In the genomic region with DNA sequence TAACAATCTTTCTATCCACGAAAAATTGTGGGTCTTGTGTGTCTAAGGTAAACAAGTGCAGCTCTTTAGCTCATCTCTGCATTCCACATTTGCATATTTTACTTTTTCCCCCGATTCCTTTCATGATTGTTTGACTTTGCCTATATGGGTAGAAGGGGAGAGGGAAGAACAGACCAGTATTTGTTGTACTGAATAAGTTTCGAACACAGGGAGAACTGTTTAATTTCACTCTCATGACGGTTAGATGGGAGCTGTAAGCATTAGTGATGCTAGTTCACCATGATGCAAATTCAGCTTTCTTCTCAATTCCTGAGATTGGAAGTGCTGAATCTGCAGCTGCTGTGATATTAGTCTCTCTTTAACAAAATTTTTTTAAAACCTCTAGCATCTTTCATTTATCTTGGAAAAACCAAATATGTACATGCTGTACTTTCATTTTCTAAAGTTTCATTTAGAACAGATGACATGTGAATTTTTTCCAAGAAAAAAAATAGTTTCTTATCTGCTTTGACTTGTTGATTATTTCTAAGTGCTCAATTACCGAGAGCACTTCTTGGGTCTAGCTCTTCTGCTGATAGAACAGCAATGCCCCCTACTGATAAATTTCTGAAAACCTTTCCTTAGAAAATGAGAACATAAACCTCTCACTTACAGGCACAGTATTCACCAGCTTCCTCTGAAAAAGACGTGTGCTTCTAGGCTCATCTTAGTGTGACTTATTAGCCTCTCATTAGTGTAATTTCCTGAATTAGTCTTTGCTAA, we compare ENCODE assay signal across 9 cellular contexts.
DNase-seq lines count a peak whose midpoint lies in the region; ATAC-seq and TF ChIP-seq lines count a peak whose summit lies in the region.
"Had no signal": no experiment of that assay in that cellular context is flagged by ENCODE, and none has a peak within 500 bp of the region (broad histone marks: within the 10 kb centered on the region; RNA-seq: fewer than 3 reads in every experiment).

No MANE protein-coding gene starts in this region.

- H3K4me1 Mint-ChIP-seq in activated CD8-positive, alpha-beta memory T cell treated with anti-CD3 and anti-CD28 coated beads, Interleukin-2, amount 10 ng/mL, durations not matched to agents 7 days and 5 days, result no peaks in the 10 kb centered on the region

- H3K27ac ChIP-seq in 22Rv1, result no peak overlapping the region
- no peak overlapping the region for H3K27ac ChIP-seq in brain microvascular endothelial cell
- H3K27ac ChIP-seq: skin epidermis had no signal

- no peaks in the 10 kb centered on the region for H3K36me3 Mint-ChIP-seq in activated CD8-positive, alpha-beta memory T cell treated with anti-CD3 and anti-CD28 coated beads, Interleukin-2, amount 10 ng/mL, durations not matched to agents 7 days and 5 days

- no peak overlapping the region for H3K4me3 ChIP-seq in brain microvascular endothelial cell (ENCODE audit: low read depth, low read length)
- H3K4me3 ChIP-seq: skin epidermis had no signal

- no peaks in the 10 kb centered on the region for H3K27me3 Mint-ChIP-seq in activated CD8-positive, alpha-beta memory T cell treated with anti-CD3 and anti-CD28 coated beads, Interleukin-2, amount 10 ng/mL, durations not matched to agents 7 days and 5 days

- in situ Hi-C loops in brain microvascular endothelial cell (cut with HindIII; ENCODE audit: low pct_ligation_motif_present, low sequenced_read_pairs), result no loop called here

- H3K4me3 Mint-ChIP-seq in activated CD8-positive, alpha-beta memory T cell treated with anti-CD3 and anti-CD28 coated beads, Interleukin-2, amount 10 ng/mL, durations not matched to agents 7 days and 5 days, result no peak overlapping the region

- DNase-seq in NCI-H1694 treated with DMSO at 0.1 percent for 48 hours (lab: John Stamatoyannopoulos, UW) (peak; percentile 74), brain microvascular endothelial cell (no peak), myocyte (ENCODE audit: low read depth) (peak; percentile 8), mucosa of gallbladder (ENCODE audit: low spot score) (no peak), glomerular visceral epithelial cell (ENCODE audit: extremely low spot score) (no peak)
- DNase-seq in activated CD8-positive, alpha-beta memory T cell treated with anti-CD3 and anti-CD28 coated beads, Interleukin-2, amount 10 ng/mL, durations not matched to agents 7 days and 5 days, result no peak

- CTCF ChIA-PET in activated CD8-positive, alpha-beta memory T cell treated with anti-CD3 and anti-CD28 coated beads, Interleukin-2, amount 10 ng/mL, durations not matched to agents 7 days and 5 days (lab: Charles Lee), result interaction anchor here (1.0 kb wide), 1 partner anchor 634 kb away, joined by 4 read pairs; no protein-coding TSS in a partner anchor

- ATAC-seq in GM18909 (IDR thresholded peaks at IDR 0.05; ENCODE audit: poor library complexity, unreplicated experiment), result peak; percentile 65
- ATAC-seq in activated CD8-positive, alpha-beta memory T cell treated with anti-CD3 and anti-CD28 coated beads, Interleukin-2, amount 10 ng/mL, durations not matched to agents 7 days and 5 days, result no peak

- TF ChIP-seq CTCF in 22Rv1 (IDR thresholded peaks at IDR 0.05) (peak; percentile 87), brain microvascular endothelial cell (IDR thresholded peaks at IDR 0.05; ENCODE audit: low read depth, low read length, missing control alignments) (peak; percentile 21)

- H3K36me3 ChIP-seq in brain microvascular endothelial cell (replicated peaks), result no peaks in the 10 kb centered on the region

- H3K27ac Mint-ChIP-seq in activated CD8-positive, alpha-beta memory T cell treated with anti-CD3 and anti-CD28 coated beads, Interleukin-2, amount 10 ng/mL, durations not matched to agents 7 days and 5 days, result no peak overlapping the region

- H3K9me3 Mint-ChIP-seq in activated CD8-positive, alpha-beta memory T cell treated with anti-CD3 and anti-CD28 coated beads, Interleukin-2, amount 10 ng/mL, durations not matched to agents 7 days and 5 days (ENCODE audit: low read depth), result no peaks in the 10 kb centered on the region

- H3K27me3 ChIP-seq in brain microvascular endothelial cell (replicated peaks), result no peaks in the 10 kb centered on the region

Comparison
In these comparisons a context has a peak if more than half of its experiments do, and no peak if none do; other contexts are left out.
1. DNase-seq: peak in NCI-H1694 treated with DMSO at 0.1 percent for 48 hours (single experiment) and myocyte (single experiment); none in brain microvascular endothelial cell (single experiment), mucosa of gallbladder (single experiment), activated CD8-positive, alpha-beta memory T cell treated with anti-CD3 and anti-CD28 coated beads, Interleukin-2, amount 10 ng/mL, durations not matched to agents 7 days and 5 days (single experiment) and glomerular visceral epithelial cell (single experiment).